Comparison of ENCODE assay signal across 22 cellular contexts in genomic region chr7:22625251-22625650, GRCh38.
"Had no signal": no experiment of that assay in that cellular context is flagged by ENCODE, and none has a peak within 500 bp of the region (broad histone marks: within the 10 kb centered on the region; RNA-seq: fewer than 3 reads in every experiment).

No MANE protein-coding gene starts in this region.

- H3K27me3 ChIP-seq: esophagus muscularis mucosa, foreskin keratinocyte, gastroesophageal sphincter, heart left ventricle, hepatocyte had no signal

- H3K4me2 ChIP-seq: hepatocyte had no signal

- H3K4me1 ChIP-seq: foreskin keratinocyte had no signal

- H3K36me3 ChIP-seq: esophagus muscularis mucosa, gastroesophageal sphincter, heart left ventricle, lower lobe of right lung had no signal

- H3K4me1 Mint-ChIP-seq: immature natural killer cell had no signal

- H3K36me3 Mint-ChIP-seq: immature natural killer cell, mesothelial cell of epicardium had no signal

- H3K9me3 ChIP-seq: esophagus muscularis mucosa, gastroesophageal sphincter, heart left ventricle, lower lobe of right lung, mucosa of descending colon had no signal

- H3K4me3 ChIP-seq: coronary artery, dorsolateral prefrontal cortex, esophagus muscularis mucosa, gastroesophageal sphincter, heart left ventricle, hepatocyte, lower lobe of right lung, mucosa of descending colon had no signal

- H3K9me3 Mint-ChIP-seq: immature natural killer cell had no signal

- DNase-seq: dermis blood vessel endothelial cell; dorsolateral prefrontal cortex; effector CD4-positive, alpha-beta T cell; effector memory CD4-positive, alpha-beta T cell; foreskin keratinocyte; heart left ventricle; hypothalamus; immature natural killer cell; islet precursor cell; kidney; kidney glomerular epithelial cell; left colon; left ventricle myocardium superior; lower lobe of right lung; mesenchymal stem cell; mucosa of descending colon had no signal

- H2AFZ ChIP-seq: hepatocyte had no signal

- ATAC-seq: foreskin keratinocyte, gastroesophageal sphincter, heart left ventricle, left colon, left lobe of liver, left ventricle myocardium superior, lower lobe of right lung, mucosa of descending colon had no signal

- H3K4me3 Mint-ChIP-seq: immature natural killer cell, mesothelial cell of epicardium had no signal

- H3K27ac Mint-ChIP-seq: immature natural killer cell, mesothelial cell of epicardium had no signal

- H3K79me2 ChIP-seq: hepatocyte had no signal

- H3K27ac ChIP-seq: coronary artery, dorsolateral prefrontal cortex, esophagus muscularis mucosa, foreskin keratinocyte, gastroesophageal sphincter, heart left ventricle, hepatocyte, lower lobe of right lung had no signal
